ENCODE assay signal across 35 cellular contexts in genomic region chr19:47538812-47539211, GRCh38. TPM values are rescaled to one million over a fixed set of nuclear protein-coding genes. Genes with fewer than 3 reads are reported as not detected.
"Had no signal": no experiment of that assay in that cellular context is flagged by ENCODE, and none has a peak within 500 bp of the region (broad histone marks: within the 10 kb centered on the region; RNA-seq: fewer than 3 reads in every experiment).

No MANE protein-coding gene starts in this region.

- H3K4me3 ChIP-seq: colonic mucosa, esophagus squamous epithelium, heart right ventricle, left ventricle myocardium inferior, lower lobe of right lung, mucosa of descending colon, prostate gland, right atrium auricular region, smooth muscle cell, testis, tibial artery, upper lobe of left lung had no signal

- DNase-seq: colonic mucosa; effector memory CD4-positive, alpha-beta T cell; erythroblast; esophagus squamous epithelium; foreskin melanocyte; glutamatergic neuron; heart right ventricle; hippocampal formation; kidney glomerular epithelial cell; left colon; left ventricle myocardium inferior; lower lobe of right lung; mucosa of descending colon; naive B cell; nucleus accumbens; stimulated activated CD4-positive, alpha-beta T cell treated with anti-CD3 and anti-CD28 coated beads, Interleukin-12 subunit alpha, Interleukin-12 subunit beta, amount 100 ng/mL, for 4 hours; stimulated activated CD4-positive, alpha-beta T cell treated with anti-CD3 and anti-CD28 coated beads, Interleukin-1b, Interleukin-23, amount 100 ng/mL, for 48 hours; stimulated activated CD4-positive, alpha-beta T cell treated with anti-CD3 and anti-CD28 coated beads, Interleukin-4, amount 100 ng/mL, for 1 hour; stimulated activated CD8-positive, alpha-beta memory T cell treated with anti-CD3 and anti-CD28 coated beads, Interleukin-4, amount 100 ng/mL, for 48 hours; stimulated activated naive CD8-positive, alpha-beta T cell treated with anti-CD3 and anti-CD28 coated beads, Interleukin-15, Interleukin-2, amounts not matched to agents 100 U/mL and 50 U/mL, for 24 hours; substantia nigra; testis; tibial artery; upper lobe of left lung had no signal

- H3K27me3 ChIP-seq: colonic mucosa, right atrium auricular region, testis, upper lobe of left lung had no signal

- FAIRE-seq: endometrium, islet of Langerhans, urothelium cell line had no signal

- H3K9me3 ChIP-seq: colonic mucosa, esophagus squamous epithelium, heart right ventricle, left ventricle myocardium inferior, lower lobe of right lung, mucosa of descending colon, prostate gland, right atrium auricular region, testis, tibial artery, upper lobe of left lung had no signal

- H3K36me3 ChIP-seq: colonic mucosa, esophagus squamous epithelium, heart right ventricle, left ventricle myocardium inferior, lower lobe of right lung, prostate gland, right atrium auricular region, tibial artery, upper lobe of left lung had no signal

- H3K4me1 ChIP-seq: colonic mucosa, esophagus squamous epithelium, lower lobe of right lung, prostate gland, right atrium auricular region, testis, tibial artery, upper lobe of left lung had no signal

- ATAC-seq: left colon; mucosa of descending colon; natural killer cell treated with Interleukin-12 subunit alpha and Interleukin-12 subunit beta and Interleukin-15 and Interleukin-18, amount 100 ng/mL, for 72 hours; sciatic nerve; stimulated activated naive CD8-positive, alpha-beta T cell treated with anti-CD3 and anti-CD28 coated beads, Interleukin-15, Interleukin-2, amounts not matched to agents 100 U/mL and 50 U/mL, for 24 hours had no signal

- H3K27ac ChIP-seq: colonic mucosa, esophagus squamous epithelium, heart right ventricle, left ventricle myocardium inferior, lower lobe of right lung, prostate gland, right atrium auricular region, testis, tibial artery, upper lobe of left lung had no signal

- H3K4me2 ChIP-seq: smooth muscle cell had no signal

RNA-seq across cellular contexts. Expression of gene ZNF541, which starts 34.1 kb away (rescaled TPM):
- total RNA-seq: chondrocyte, neural crest cell, osteocyte, smooth muscle cell had no signal
- polyA plus RNA-seq: smooth muscle cell had no signal
